9 cellular contexts compared by ENCODE assay signal in genomic region chr1:4723106-4723505, GRCh38.
"Had no signal": no experiment of that assay in that cellular context is flagged by ENCODE, and none has a peak within 500 bp of the region (broad histone marks: within the 10 kb centered on the region; RNA-seq: fewer than 3 reads in every experiment).

No MANE protein-coding gene starts in this region.

- DNase-seq: GM23248, GOT3, H7, H9, HCEC 1CT, HFFc6 had no signal

- H3K4me1 ChIP-seq: HAP-1 had no signal

- ATAC-seq: GM23338, HCT116 had no signal

- H3K4me2 ChIP-seq: GM23338 had no signal

- H3K27ac ChIP-seq: GM23248 had no signal

- H3K4me3 ChIP-seq: GM23248, GM23338, HAP-1 had no signal

- H3K36me3 ChIP-seq: HAP-1 had no signal

- H2AFZ ChIP-seq: GM23248, GM23338 had no signal

- H3K27ac Mint-ChIP-seq: GM23338, HFFc6 had no signal

- H3K9me3 Mint-ChIP-seq: GM23338 had no signal

- H3K9me3 ChIP-seq: HAP-1 had no signal

- H3K9ac ChIP-seq: GM23248 had no signal

- H3K4me3 Mint-ChIP-seq: GM23338, H9, HFFc6 had no signal
